ENCODE assay signal across 11 cellular contexts in genomic region chr13:80036845-80037504, GRCh38.
A peak's percentile ranks its signal among the peaks of the same experiment; 100 is the strongest.
DNase-seq lines count a peak whose midpoint lies in the region; ATAC-seq, FAIRE-seq and TF ChIP-seq lines count a peak whose summit lies in the region.
"Had no signal": no experiment of that assay in that cellular context is flagged by ENCODE, and none has a peak within 500 bp of the region (broad histone marks: within the 10 kb centered on the region; RNA-seq: fewer than 3 reads in every experiment).

No MANE protein-coding gene starts in this region.

- H3K4me2 ChIP-seq in fibroblast of lung (ENCODE audit: extremely low read depth, insufficient read depth, low read length) = no peak overlapping the region
- no peak overlapping the region for H3K4me2 ChIP-seq in Karpas-422 (ENCODE audit: low read depth, low read length, poor library complexity, severe bottlenecking)

- peaks cover 16% of the 10 kb centered on the region for H3K4me1 ChIP-seq in fibroblast of lung (ENCODE audit: control insufficient read depth, extremely low read depth, insufficient read depth, low read length)
- H3K4me1 ChIP-seq in Karpas-422 (ENCODE audit: low read length) = no peaks in the 10 kb centered on the region

- H3K79me2 ChIP-seq in fibroblast of lung (ENCODE audit: control insufficient read depth, insufficient read depth, low read length) (no peaks in the 10 kb centered on the region), Karpas-422 (ENCODE audit: low read length) (no peaks in the 10 kb centered on the region)

- no peak overlapping the region for H3K9ac ChIP-seq in fibroblast of lung (ENCODE audit: insufficient read depth, low read length)
- H3K9ac ChIP-seq in Karpas-422 (ENCODE audit: low read length) = no peak overlapping the region

- ATAC-seq in GM21723 (IDR thresholded peaks at IDR 0.05; ENCODE audit: unreplicated experiment) = peak; percentile 57
- ATAC-seq: naive thymus-derived CD8-positive, alpha-beta T cell had no signal

- FAIRE-seq in RCC 7860 (lab: Jason Lieb, UNC) = no peak

- H3K9me3 ChIP-seq in fibroblast of lung (ENCODE audit: control insufficient read depth, insufficient read depth, low read depth, low read length) (no peaks in the 10 kb centered on the region), Karpas-422 (ENCODE audit: low read length) (0 out of 2 replicates have a peak, but pooled peaks cover 4% of the 10 kb centered on the region)

- H3K9me2 ChIP-seq in Karpas-422 (replicated peaks; ENCODE audit: insufficient read depth, low read length) = no peaks in the 10 kb centered on the region

- H2AFZ ChIP-seq in fibroblast of lung (ENCODE audit: low read length) (no peak overlapping the region), Karpas-422 (ENCODE audit: low read length) (no peak overlapping the region)

- H4K20me1 ChIP-seq in fibroblast of lung (ENCODE audit: control insufficient read depth, extremely low read depth, insufficient read depth, low read length) = no peaks in the 10 kb centered on the region
- no peaks in the 10 kb centered on the region for H4K20me1 ChIP-seq in Karpas-422 (ENCODE audit: insufficient read depth, low read depth, low read length)

- H3K4me3 ChIP-seq in fibroblast of lung (replicated peaks in 1 of 4; ENCODE audit: control extremely low read depth in 1 of 4, insufficient read depth in 1 of 4, low read depth in 3 of 4, low read length in 4 of 4) = no peak overlapping the region
- no peak overlapping the region for H3K4me3 ChIP-seq in Karpas-422 (ENCODE audit: low read length)

- no peaks in the 10 kb centered on the region for H3K27me3 ChIP-seq in fibroblast of lung (ENCODE audit: control insufficient read depth, insufficient read depth, low read length)
- H3K27me3 ChIP-seq in Karpas-422 (ENCODE audit: low read length) = no peaks in the 10 kb centered on the region

- DNase-seq in GDM1 (lab: John Stamatoyannopoulos, UW) (peak; percentile 58), Kasumi-1 (lab: John Stamatoyannopoulos, UW) (peak; percentile 93 to 97), fibroblast of lung (ENCODE audit: low read depth in 2 of 2) (no peak), Karpas-422 (no peak), RCC 7860 (ENCODE audit: low spot score) (no peak), HT-29 (ENCODE audit: low spot score) (no peak)
- DNase-seq in activated T-cell treated with anti-CD3 and anti-CD28 coated beads, Interleukin-2, amount 50 U/mL, for 48 hours = no peak
- DNase-seq: CD8-positive, alpha-beta memory T cell; T-helper 2 cell had no signal

- no peaks in the 10 kb centered on the region for H3K36me3 ChIP-seq in fibroblast of lung (ENCODE audit: control insufficient read depth, insufficient read depth, low read length)
- no peaks in the 10 kb centered on the region for H3K36me3 ChIP-seq in Karpas-422 (ENCODE audit: insufficient read depth, low read length)

- peak overlapping the region; percentile 21 for H3K27ac ChIP-seq in fibroblast of lung (ENCODE audit: insufficient read depth, low read length)
- H3K27ac ChIP-seq in Karpas-422 (ENCODE audit: low read length) = no peak overlapping the region

- no peak for TF ChIP-seq CTCF in fibroblast of lung (conservative IDR thresholded peaks at IDR 0.05 in 1 of 2, IDR thresholded peaks at IDR 0.05 in 1 of 2; ENCODE audit: low read depth in 1 of 2, low read length in 2 of 2)

Comparison
In these comparisons a context has a peak if more than half of its experiments do, and no peak if none do; other contexts are left out.
1. DNase-seq: peak in GDM1 (single experiment) and Kasumi-1 (2 of 2); none in fibroblast of lung (0 of 2), Karpas-422 (single experiment), RCC 7860 (single experiment), activated T-cell treated with anti-CD3 and anti-CD28 coated beads, Interleukin-2, amount 50 U/mL, for 48 hours (0 of 2) and HT-29 (single experiment).